In the genomic region with DNA sequence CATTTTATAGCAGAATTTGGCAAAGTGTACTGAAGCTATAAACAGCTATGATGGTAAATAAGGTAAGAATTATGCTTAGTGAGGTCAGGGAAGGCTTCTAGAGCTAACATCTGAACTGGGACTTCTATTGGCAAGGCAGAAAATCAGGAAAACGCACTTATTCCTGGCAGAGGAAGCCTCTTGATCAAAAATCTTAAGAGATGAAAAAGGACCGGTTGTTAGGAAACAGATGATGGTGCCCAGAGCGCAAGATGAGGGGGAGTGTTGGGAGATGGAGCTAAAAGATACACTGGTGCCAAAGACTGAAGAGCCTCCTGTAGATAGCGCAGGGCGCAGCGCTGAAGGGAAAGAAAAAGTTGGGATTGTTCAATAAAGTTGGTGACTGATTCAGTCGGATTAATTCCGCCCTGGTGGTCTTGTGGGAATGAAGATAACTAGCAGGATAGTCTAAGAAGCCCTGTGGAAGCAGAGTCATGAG, we compare ENCODE assay signal across 8 cellular contexts. TPM values are rescaled to one million over a fixed set of nuclear protein-coding genes. Genes with fewer than 3 reads are reported as not detected.
DNase-seq lines count a peak whose midpoint lies in the region; ATAC-seq and TF ChIP-seq lines count a peak whose summit lies in the region.

No MANE protein-coding gene starts in this region.

- H3K27me3 Mint-ChIP-seq in naive thymus-derived CD8-positive, alpha-beta T cell, result peaks cover 0 to 3% (median 0%) of the 10 kb centered on the region in 5 donors

- peak overlapping the region; percentile 89 to 100 (median 99) for H3K4me3 Mint-ChIP-seq in naive thymus-derived CD8-positive, alpha-beta T cell

- H3K27ac ChIP-seq in Panc1 (ENCODE audit: low read length), result peak overlapping the region; percentile 96

- H3K36me3 ChIP-seq in Panc1 (ENCODE audit: control insufficient read depth, insufficient read depth, low read length) (peaks cover 5% of the 10 kb centered on the region), endocrine pancreas (ENCODE audit: control insufficient read depth, insufficient read depth, low read length) (no peaks in the 10 kb centered on the region)

- H3K4me1 ChIP-seq in Panc1 (ENCODE audit: control insufficient read depth, insufficient read depth, low read length), result peaks cover 22% of the 10 kb centered on the region
- H3K4me1 ChIP-seq in endocrine pancreas (ENCODE audit: control insufficient read depth, insufficient read depth, low read length), result peaks cover 17% of the 10 kb centered on the region

- CTCF ChIA-PET in Panc1 (lab: Charles Lee), result interaction anchor here (0.6 kb wide), 1 partner anchor 302 kb away, joined by 4 read pairs; no protein-coding TSS in a partner anchor

- intact Hi-C loops in Panc1 (cut with micrococcal nuclease; ENCODE audit: unreplicated experiment), result no loop called here

- H3K9me3 ChIP-seq in Panc1 (ENCODE audit: control insufficient read depth, insufficient read depth, low read depth, low read length) (no peaks in the 10 kb centered on the region), endocrine pancreas (ENCODE audit: control insufficient read depth, low read length) (no peaks in the 10 kb centered on the region)

- TSS peak; percentile 100 for BruUV-seq in Panc1 (replicated peaks; lab: Mats Ljungman, UMichigan)

- peak overlapping the region; percentile 69 for H3K9ac ChIP-seq in endocrine pancreas (ENCODE audit: control insufficient read depth, insufficient read depth, low read length)

- H3K9me3 Mint-ChIP-seq in naive thymus-derived CD8-positive, alpha-beta T cell, result no peaks in the 10 kb centered on the region

- TF ChIP-seq CTCF in Panc1 (IDR thresholded peaks at IDR 0.05), result no peak

- ATAC-seq in GM21717 (IDR thresholded peaks at IDR 0.05; ENCODE audit: unreplicated experiment), result peak; percentile 5
- peak; percentile 47 for ATAC-seq in Panc1
- ATAC-seq in naive thymus-derived CD8-positive, alpha-beta T cell, result peak; percentile 11 to 13
- no peak for ATAC-seq in HG03196 (IDR thresholded peaks at IDR 0.05; ENCODE audit: unreplicated experiment)

- H3K4me1 Mint-ChIP-seq in naive thymus-derived CD8-positive, alpha-beta T cell, result peaks cover 15 to 59% (median 37%) of the 10 kb centered on the region in 4 donors

- no peaks in the 10 kb centered on the region for H3K36me3 Mint-ChIP-seq in naive thymus-derived CD8-positive, alpha-beta T cell

- POLR2A ChIA-PET in Panc1 (lab: Charles Lee), result interaction anchor here (0.6 kb wide), 1 partner anchor 61 kb away, joined by 7 read pairs; no protein-coding TSS in a partner anchor
- POLR2A ChIA-PET in naive thymus-derived CD8-positive, alpha-beta T cell (lab: Charles Lee), result interaction anchor here (0.6 to 2.2 kb wide), 3 partner anchors 53 to 561 kb away, joined by 3 to 14 read pairs (median 4); partner anchors contain the start of genes ATP6V1F and CCDC136

- H3K27ac Mint-ChIP-seq in naive thymus-derived CD8-positive, alpha-beta T cell, result peak overlapping the region; percentile 65 to 100 (median 98)

- H3K4me3 ChIP-seq in Panc1 (ENCODE audit: low read depth in 2 of 2, low read length in 2 of 2) (peak overlapping the region; percentile 83 to 99), endocrine pancreas (ENCODE audit: control insufficient read depth, insufficient read depth, low read length) (peak overlapping the region; percentile 86)

- peak; percentile 40 for DNase-seq in D341Med (ENCODE audit: low spot score)
- no peak for DNase-seq in Panc1 (ENCODE audit: low read depth, low spot score)
- peak in 3 of 10 donors; percentile 20 to 39 (median 32) for DNase-seq in naive thymus-derived CD8-positive, alpha-beta T cell
- no peak for DNase-seq in LoVo (ENCODE audit: low spot score)
- DNase-seq in NCI-H2171 treated with DMSO at 0.1 percent for 48 hours (lab: John Stamatoyannopoulos, UW), result no peak

- in situ Hi-C loops in Panc1 (cut with HindIII; ENCODE audit: low pct_unique_long_range_greater_than_20kb, low sequenced_read_pairs), result no loop called here

- no peaks in the 10 kb centered on the region for H3K27me3 ChIP-seq in Panc1 (ENCODE audit: control insufficient read depth, insufficient read depth, low read length)
- no peaks in the 10 kb centered on the region for H3K27me3 ChIP-seq in endocrine pancreas (ENCODE audit: control insufficient read depth, insufficient read depth, low read length)

RNA-seq across cellular contexts. Expression of gene CALU, which starts 0.6 kb away (rescaled TPM):
- 210 TPM for total RNA-seq in Panc1 (2021; ENCODE audit: unreplicated experiment)
- 158 TPM for polyA plus RNA-seq in Panc1 (2012; ENCODE audit: insufficient read length)
- 10 to 100 TPM; 17.0 to 17.4 TPM for total RNA-seq in naive thymus-derived CD8-positive, alpha-beta T cell
- polyA plus RNA-seq in naive thymus-derived CD8-positive, alpha-beta T cell, result 10 to 100 TPM; 13.6 to 21.5 (median 16.4) TPM

RNA-seq across cellular contexts. Expression of gene OPN1SW, which starts 37.0 kb away (rescaled TPM):
- total RNA-seq in Panc1 (2021; ENCODE audit: unreplicated experiment), result not detected
- polyA plus RNA-seq in Panc1 (2012; ENCODE audit: insufficient read length), result 0.87 TPM
- total RNA-seq in naive thymus-derived CD8-positive, alpha-beta T cell, result not detected
- polyA plus RNA-seq in naive thymus-derived CD8-positive, alpha-beta T cell, result under 1 TPM in 1 of 3 donors, not detected in 2; 0.24 TPM

RNA-seq across cellular contexts. Expression of gene CCDC136, which starts 53.2 kb away (rescaled TPM):
- total RNA-seq in Panc1 (2021; ENCODE audit: unreplicated experiment), result 1.1 TPM
- polyA plus RNA-seq in Panc1 (2012; ENCODE audit: insufficient read length), result 0.38 TPM
- 10 to 100 TPM; 16.0 to 16.5 TPM for total RNA-seq in naive thymus-derived CD8-positive, alpha-beta T cell
- polyA plus RNA-seq in naive thymus-derived CD8-positive, alpha-beta T cell, result 1 to 10 TPM in 2 of 3 donors, under 1 TPM in 1; 0.43 to 3.4 (median 1.1) TPM

Comparison
In these comparisons a context has a peak if more than half of its experiments do, and no peak if none do; other contexts are left out.
1. RNA of gene CALU, which starts 0.6 kb away (total RNA-seq): 210 TPM in Panc1 (single experiment); 17.0 to 17.4 TPM in naive thymus-derived CD8-positive, alpha-beta T cell; every median in the first group is over 10 times any median in the second.